10 cellular contexts compared by ENCODE assay signal in the genomic region with DNA sequence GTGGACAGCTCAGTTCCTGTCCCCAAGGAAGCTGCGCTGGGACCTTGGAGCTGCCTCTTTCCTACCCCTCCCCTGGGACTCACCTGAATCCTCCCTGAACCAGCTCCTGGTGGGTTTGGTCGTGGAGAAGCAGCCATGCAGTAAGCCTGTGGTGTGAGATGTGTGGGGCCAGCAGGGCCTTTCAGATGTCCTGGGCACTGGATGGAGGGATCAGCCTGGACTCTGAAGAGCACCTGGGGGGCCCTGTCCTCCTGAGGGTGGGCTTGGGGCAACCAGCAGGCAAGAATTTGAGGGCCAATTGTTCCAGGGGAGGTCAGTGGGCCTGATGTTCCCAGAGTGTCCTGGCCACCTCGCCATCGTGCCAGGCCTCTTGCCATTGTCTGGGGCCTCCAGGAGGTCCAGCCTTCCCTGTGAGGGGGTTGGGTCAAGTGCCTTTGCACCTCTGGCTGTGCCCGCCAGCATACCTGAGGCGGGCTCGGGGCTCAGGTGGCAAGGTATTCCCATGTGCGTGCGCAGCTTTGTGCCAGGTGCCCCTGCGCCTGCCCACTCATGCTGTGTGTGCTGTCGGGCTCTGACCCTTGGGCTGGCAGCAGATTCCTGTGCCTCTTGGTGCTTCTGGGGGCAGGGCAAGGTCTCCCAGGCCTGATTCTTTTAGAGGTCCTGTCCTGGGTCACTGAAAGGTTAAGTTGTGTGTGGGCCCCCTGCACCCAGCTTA. TPM values are rescaled to one million over a fixed set of nuclear protein-coding genes. Genes with fewer than 3 reads are reported as not detected.
DNase-seq lines count a peak whose midpoint lies in the region; ATAC-seq and TF ChIP-seq lines count a peak whose summit lies in the region.
"Had no signal": no experiment of that assay in that cellular context is flagged by ENCODE, and none has a peak within 500 bp of the region (broad histone marks: within the 10 kb centered on the region; RNA-seq: fewer than 3 reads in every experiment).

No MANE protein-coding gene starts in this region.

- H3K27ac ChIP-seq in MM.1S (ENCODE audit: low read length) (peak overlapping the region; percentile 66; the same call in 1 of the 2 replicates), osteoblast (ENCODE audit: low read depth, low read length) (peak overlapping the region; percentile 23)

- H3K36me3 ChIP-seq in MM.1S (replicated peaks; ENCODE audit: insufficient read depth, low read length) (no peaks in the 10 kb centered on the region), osteoblast (ENCODE audit: insufficient read depth, low read length) (peaks cover 59% of the 10 kb centered on the region)

- no peaks in the 10 kb centered on the region for H3K27me3 ChIP-seq in MM.1S (replicated peaks; ENCODE audit: insufficient read depth, low read length)
- no peaks in the 10 kb centered on the region for H3K27me3 ChIP-seq in osteoblast (ENCODE audit: insufficient read depth, low read length)

- no peak for DNase-seq in GM12864 (ENCODE audit: low read depth)
- DNase-seq in MM.1S, result peak; percentile 3
- DNase-seq in effector memory CD8-positive, alpha-beta T cell, result no peak
- DNase-seq in osteoblast (ENCODE audit: insufficient read length, low spot score, missing footprints), result peak; percentile 72
- DNase-seq in COLO829 (ENCODE audit: low spot score), result no peak
- DNase-seq in NCI-H69 (lab: John Stamatoyannopoulos, UW), result no peak
- no peak for DNase-seq in NCI-H1105 (lab: John Stamatoyannopoulos, UW)
- DNase-seq: DMS 273 treated with DMSO at 0.1 percent for 48 hours, T1000 had no signal

- H2AFZ ChIP-seq in MM.1S (ENCODE audit: low read length) (no peak overlapping the region), osteoblast (ENCODE audit: low read length) (no peak overlapping the region)

- peak overlapping the region; percentile 67 for H3K4me3 ChIP-seq in GM12864 (ENCODE audit: low read depth, low read length)
- no peak overlapping the region for H3K4me3 ChIP-seq in MM.1S (ENCODE audit: low read length)
- H3K4me3 ChIP-seq in osteoblast (ENCODE audit: insufficient read depth, low read length), result no peak overlapping the region

- no peak for TF ChIP-seq CTCF in GM12864 (IDR thresholded peaks at IDR 0.05; ENCODE audit: low read depth, low read length, missing control alignments)
- no peak for TF ChIP-seq CTCF in MM.1S (IDR thresholded peaks at IDR 0.05; ENCODE audit: low read length)
- TF ChIP-seq CTCF in osteoblast (IDR thresholded peaks at IDR 0.05; ENCODE audit: extremely low read depth, low read depth, low read length), result no peak

- no peaks in the 10 kb centered on the region for H3K9me3 ChIP-seq in MM.1S (replicated peaks; ENCODE audit: insufficient read depth, low read length)
- H3K9me3 ChIP-seq in osteoblast (ENCODE audit: low read depth, low read length), result no peaks in the 10 kb centered on the region

- peaks cover 6% of the 10 kb centered on the region; the same call in 1 of the 2 replicates for H3F3A ChIP-seq in MM.1S (ENCODE audit: insufficient read depth, low read length)

- no peaks in the 10 kb centered on the region for H3K9me2 ChIP-seq in MM.1S (replicated peaks; ENCODE audit: insufficient read depth, low read length)

- ATAC-seq in effector memory CD8-positive, alpha-beta T cell (replicated peaks), result no peak
- no peak for ATAC-seq in GM21367 (IDR thresholded peaks at IDR 0.05; ENCODE audit: unreplicated experiment)

- peaks cover 35% of the 10 kb centered on the region for H4K20me1 ChIP-seq in MM.1S (ENCODE audit: insufficient read depth, low read length)
- H4K20me1 ChIP-seq in osteoblast (ENCODE audit: insufficient read depth, low read length), result peaks cover 95% of the 10 kb centered on the region

- peaks cover 99% of the 10 kb centered on the region for H3K79me2 ChIP-seq in MM.1S (ENCODE audit: low read length)
- peaks cover 100% of the 10 kb centered on the region for H3K79me2 ChIP-seq in osteoblast (ENCODE audit: insufficient read depth, low read length)

- H3K4me2 ChIP-seq in MM.1S (ENCODE audit: low read depth, low read length) (peak overlapping the region; percentile 10; the same call in 1 of the 2 replicates), osteoblast (ENCODE audit: insufficient read depth, low read length) (no peak overlapping the region)

- H3K4me3 Mint-ChIP-seq in effector memory CD8-positive, alpha-beta T cell, result peak overlapping the region; percentile 94 to 96

- H3K9me3 Mint-ChIP-seq in effector memory CD8-positive, alpha-beta T cell, result no peaks in the 10 kb centered on the region

- no peak overlapping the region for H3K9ac ChIP-seq in MM.1S (ENCODE audit: low read length)

- H3K27me3 Mint-ChIP-seq in effector memory CD8-positive, alpha-beta T cell, result no peaks in the 10 kb centered on the region

- H3K4me1 Mint-ChIP-seq in effector memory CD8-positive, alpha-beta T cell (ENCODE audit: low read depth in 2 of 2), result peaks cover 72 to 76% of the 10 kb centered on the region in 2 donors

- peaks cover 56% of the 10 kb centered on the region for H3K36me3 Mint-ChIP-seq in effector memory CD8-positive, alpha-beta T cell (ENCODE audit: insufficient read depth)

- H3K4me1 ChIP-seq in MM.1S (ENCODE audit: low read length), result peaks cover 55% of the 10 kb centered on the region
- H3K4me1 ChIP-seq in osteoblast (ENCODE audit: insufficient read depth, low read length), result peaks cover 31% of the 10 kb centered on the region

- peak overlapping the region; percentile 93 to 96 for H3K27ac Mint-ChIP-seq in effector memory CD8-positive, alpha-beta T cell

RNA-seq across cellular contexts. Expression of a gene that starts 7.3 kb away (rescaled TPM):
- 107 and 126 TPM in 2 replicates for total RNA-seq in osteoblast

Comparison
In these comparisons a context has a peak if more than half of its experiments do, and no peak if none do; other contexts are left out.
1. DNase-seq: peak in MM.1S (single experiment) and osteoblast (single experiment); none in GM12864 (single experiment), effector memory CD8-positive, alpha-beta T cell (0 of 3), COLO829 (single experiment), NCI-H69 (single experiment) and NCI-H1105 (single experiment).